Comparison of ENCODE assay signal across 2 cellular contexts in the genomic region with DNA sequence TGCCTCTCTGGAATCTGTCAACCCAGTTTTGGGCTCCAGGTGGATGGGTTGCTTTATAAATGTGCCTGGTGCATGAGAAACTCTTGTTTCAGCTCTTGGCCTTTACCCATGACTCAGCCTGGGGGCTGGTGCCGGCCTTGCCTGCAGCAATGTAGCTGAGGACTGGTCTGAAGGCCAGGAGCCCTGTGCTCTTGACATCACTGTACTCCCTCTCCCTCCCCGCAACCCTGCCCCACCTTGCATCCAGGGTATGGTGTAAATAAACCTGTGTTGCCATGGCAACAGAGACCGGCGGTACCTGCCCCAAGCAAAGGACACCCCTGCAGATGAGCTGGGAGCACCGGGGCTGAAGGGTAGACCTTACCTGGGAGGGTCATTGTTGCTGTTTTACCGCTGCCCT.
TF ChIP-seq lines count a peak whose summit lies in the region.

No MANE protein-coding gene starts in this region.

TF ChIP-seq in IMR-90, 13 proteins besides CTCF, POLR2A, EP300 and RAD21:
- TF ChIP-seq, protein P1, sequence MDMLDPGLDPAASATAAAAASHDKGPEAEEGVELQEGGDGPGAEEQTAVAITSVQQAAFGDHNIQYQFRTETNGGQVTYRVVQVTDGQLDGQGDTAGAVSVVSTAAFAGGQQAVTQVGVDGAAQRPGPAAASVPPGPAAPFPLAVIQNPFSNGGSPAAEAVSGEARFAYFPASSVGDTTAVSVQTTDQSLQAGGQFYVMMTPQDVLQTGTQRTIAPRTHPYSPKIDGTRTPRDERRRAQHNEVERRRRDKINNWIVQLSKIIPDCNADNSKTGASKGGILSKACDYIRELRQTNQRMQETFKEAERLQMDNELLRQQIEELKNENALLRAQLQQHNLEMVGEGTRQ (IDR thresholded peaks at IDR 0.05; ENCODE audit: low read depth, low read length) = no peak
- TF ChIP-seq BHLHE40 (IDR thresholded peaks at IDR 0.05; ENCODE audit: low read depth, low read length) (no peak), RCOR1 (IDR thresholded peaks at IDR 0.05; ENCODE audit: insufficient replicate concordance, low read length) (no peak), RFX5 (IDR thresholded peaks at IDR 0.05; ENCODE audit: low read depth, low read length) (no peak), MAZ (IDR thresholded peaks at IDR 0.05; ENCODE audit: borderline replicate concordance, low read depth, low read length) (no peak), CEBPB (IDR thresholded peaks at IDR 0.05; ENCODE audit: low read depth, low read length) (no peak), SMC3 (IDR thresholded peaks at IDR 0.05; ENCODE audit: low read depth, low read length) (no peak), MXI1 (IDR thresholded peaks at IDR 0.05; ENCODE audit: borderline replicate concordance, low read depth, low read length) (no peak), MAFK (IDR thresholded peaks at IDR 0.05; ENCODE audit: low read depth, low read length) (no peak), FOS (IDR thresholded peaks at IDR 0.05; ENCODE audit: low read depth, low read length) (no peak), NFE2L2 (IDR thresholded peaks at IDR 0.05; ENCODE audit: low read depth, low read length) (no peak)

TF ChIP-seq in H1, 55 proteins besides CTCF, POLR2A, EP300 and RAD21:
- TF ChIP-seq BCL11A (IDR thresholded peaks at IDR 0.05; ENCODE audit: low read depth in 2 of 2, low read length in 2 of 2) (no peak), SP4 (IDR thresholded peaks at IDR 0.05; ENCODE audit: low read length) (no peak), RNF2 (IDR thresholded peaks at IDR 0.05; ENCODE audit: borderline replicate concordance, low read depth, low read length, missing control alignments, poor library complexity, severe bottlenecking) (no peak), CBX5 (IDR thresholded peaks at IDR 0.05; ENCODE audit: low read depth, low read length) (no peak), YY1 (IDR thresholded peaks at IDR 0.05; ENCODE audit: low read depth, low read length) (no peak), SIX5 (IDR thresholded peaks at IDR 0.05; ENCODE audit: low read depth, low read length) (no peak), POU5F1 (IDR thresholded peaks at IDR 0.05; ENCODE audit: low read depth, low read length) (no peak)
- TF ChIP-seq, protein P2, sequence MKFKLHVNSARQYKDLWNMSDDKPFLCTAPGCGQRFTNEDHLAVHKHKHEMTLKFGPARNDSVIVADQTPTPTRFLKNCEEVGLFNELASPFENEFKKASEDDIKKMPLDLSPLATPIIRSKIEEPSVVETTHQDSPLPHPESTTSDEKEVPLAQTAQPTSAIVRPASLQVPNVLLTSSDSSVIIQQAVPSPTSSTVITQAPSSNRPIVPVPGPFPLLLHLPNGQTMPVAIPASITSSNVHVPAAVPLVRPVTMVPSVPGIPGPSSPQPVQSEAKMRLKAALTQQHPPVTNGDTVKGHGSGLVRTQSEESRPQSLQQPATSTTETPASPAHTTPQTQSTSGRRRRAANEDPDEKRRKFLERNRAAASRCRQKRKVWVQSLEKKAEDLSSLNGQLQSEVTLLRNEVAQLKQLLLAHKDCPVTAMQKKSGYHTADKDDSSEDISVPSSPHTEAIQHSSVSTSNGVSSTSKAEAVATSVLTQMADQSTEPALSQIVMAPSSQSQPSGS (IDR thresholded peaks at IDR 0.05; ENCODE audit: low read length) = no peak
